In genomic region chr4:184671101-184671500, GRCh38 we compare ENCODE assay signal across 26 cellular contexts.
"Had no signal": no experiment of that assay in that cellular context is flagged by ENCODE, and none has a peak within 500 bp of the region (broad histone marks: within the 10 kb centered on the region; RNA-seq: fewer than 3 reads in every experiment).

No MANE protein-coding gene starts in this region.

- H3K9me3 Mint-ChIP-seq: activated CD4-positive, alpha-beta memory T cell treated with anti-CD3 and anti-CD28 coated beads, Interleukin-2, amount 10 ng/mL, durations not matched to agents 7 days and 5 days; activated CD4-positive, alpha-beta T cell treated with anti-CD3 and anti-CD28 coated beads, Interleukin-2, amount 10 ng/mL, durations not matched to agents 7 days and 5 days; activated naive CD4-positive, alpha-beta T cell treated with anti-CD3 and anti-CD28 coated beads, Interleukin-2, amount 50 U/mL, for 24 hours; activated T-cell treated with anti-CD3 and anti-CD28 coated beads, Interleukin-2, amount 50 U/mL, for 4 hours; activated T-helper 17 cell treated with anti-CD3 and anti-CD28 coated beads, Interleukin-2, amount 50 U/mL, for 72 hours; neural crest cell had no signal

- H3K9me3 ChIP-seq: colonic mucosa, esophagus muscularis mucosa, heart right ventricle, left ventricle myocardium inferior, right atrium auricular region had no signal

- H3K36me3 ChIP-seq: colonic mucosa had no signal

- H3K27ac ChIP-seq: cardiac muscle cell, colonic mucosa, esophagus muscularis mucosa, heart right ventricle, left ventricle myocardium inferior, parathyroid adenoma, right atrium auricular region had no signal

- H3K4me1 Mint-ChIP-seq: neural crest cell had no signal

- H3K4me3 ChIP-seq: cardiac muscle cell, colonic mucosa, esophagus muscularis mucosa, heart right ventricle, left ventricle myocardium inferior, lung, right atrium auricular region, smooth muscle cell had no signal

- H3K27ac Mint-ChIP-seq: activated CD4-positive, alpha-beta memory T cell treated with anti-CD3 and anti-CD28 coated beads, Interleukin-2, amount 10 ng/mL, durations not matched to agents 7 days and 5 days; activated CD4-positive, alpha-beta T cell treated with anti-CD3 and anti-CD28 coated beads, Interleukin-2, amount 10 ng/mL, durations not matched to agents 7 days and 5 days; activated naive CD4-positive, alpha-beta T cell treated with anti-CD3 and anti-CD28 coated beads, Interleukin-2, amount 50 U/mL, for 24 hours; activated T-helper 17 cell treated with anti-CD3 and anti-CD28 coated beads, Interleukin-2, amount 50 U/mL, for 72 hours had no signal

- H3K27me3 ChIP-seq: cardiac muscle cell, colonic mucosa, esophagus muscularis mucosa, heart right ventricle, right atrium auricular region had no signal

- FAIRE-seq: urothelium cell line had no signal

- ATAC-seq: activated T-cell treated with anti-CD3 and anti-CD28 coated beads, Interleukin-2, amount 50 U/mL, for 4 hours; activated T-helper 17 cell treated with anti-CD3 and anti-CD28 coated beads, Interleukin-2, amount 50 U/mL, for 72 hours; effector memory CD8-positive, alpha-beta T cell; heart right ventricle had no signal

- H3K27me3 Mint-ChIP-seq: activated CD4-positive, alpha-beta memory T cell treated with anti-CD3 and anti-CD28 coated beads, Interleukin-2, amount 10 ng/mL, durations not matched to agents 7 days and 5 days; activated CD4-positive, alpha-beta T cell treated with anti-CD3 and anti-CD28 coated beads, Interleukin-2, amount 10 ng/mL, durations not matched to agents 7 days and 5 days; activated naive CD4-positive, alpha-beta T cell treated with anti-CD3 and anti-CD28 coated beads, Interleukin-2, amount 50 U/mL, for 24 hours; activated T-helper 17 cell treated with anti-CD3 and anti-CD28 coated beads, Interleukin-2, amount 50 U/mL, for 72 hours; effector memory CD8-positive, alpha-beta T cell had no signal

- H3K4me3 Mint-ChIP-seq: activated CD4-positive, alpha-beta memory T cell treated with anti-CD3 and anti-CD28 coated beads, Interleukin-2, amount 10 ng/mL, durations not matched to agents 7 days and 5 days; activated CD4-positive, alpha-beta T cell treated with anti-CD3 and anti-CD28 coated beads, Interleukin-2, amount 10 ng/mL, durations not matched to agents 7 days and 5 days; activated naive CD4-positive, alpha-beta T cell treated with anti-CD3 and anti-CD28 coated beads, Interleukin-2, amount 50 U/mL, for 24 hours; activated T-cell treated with anti-CD3 and anti-CD28 coated beads, Interleukin-2, amount 50 U/mL, for 4 hours; activated T-helper 17 cell treated with anti-CD3 and anti-CD28 coated beads, Interleukin-2, amount 50 U/mL, for 72 hours; effector memory CD8-positive, alpha-beta T cell; neural crest cell had no signal

- DNase-seq: activated CD4-positive, alpha-beta memory T cell treated with anti-CD3 and anti-CD28 coated beads, Interleukin-2, amount 10 ng/mL, durations not matched to agents 7 days and 5 days; activated CD4-positive, alpha-beta T cell treated with anti-CD3 and anti-CD28 coated beads for 1 hour; activated CD4-positive, alpha-beta T cell treated with anti-CD3 and anti-CD28 coated beads, Interleukin-2, amount 10 ng/mL, durations not matched to agents 7 days and 5 days; activated gamma-delta T cell treated with Interleukin-2 at 50 U/mL for 16 hours; activated T-cell treated with anti-CD3 and anti-CD28 coated beads, Interleukin-2, amount 50 U/mL, for 4 hours; anterior cingulate cortex; cerebellar nuclear complex; colonic mucosa; effector memory CD8-positive, alpha-beta T cell; foreskin melanocyte; heart right ventricle; left ventricle myocardium inferior; occipital lobe; stimulated activated CD4-positive, alpha-beta T cell treated with anti-CD3 and anti-CD28 coated beads, Interleukin-1b, Interleukin-23, amount 100 ng/mL, for 48 hours; stimulated activated naive CD4-positive, alpha-beta T cell; T-helper 2 cell had no signal

- H3K4me1 ChIP-seq: colonic mucosa, left ventricle myocardium inferior had no signal
